9 cellular contexts compared by ENCODE assay signal in the genomic region with DNA sequence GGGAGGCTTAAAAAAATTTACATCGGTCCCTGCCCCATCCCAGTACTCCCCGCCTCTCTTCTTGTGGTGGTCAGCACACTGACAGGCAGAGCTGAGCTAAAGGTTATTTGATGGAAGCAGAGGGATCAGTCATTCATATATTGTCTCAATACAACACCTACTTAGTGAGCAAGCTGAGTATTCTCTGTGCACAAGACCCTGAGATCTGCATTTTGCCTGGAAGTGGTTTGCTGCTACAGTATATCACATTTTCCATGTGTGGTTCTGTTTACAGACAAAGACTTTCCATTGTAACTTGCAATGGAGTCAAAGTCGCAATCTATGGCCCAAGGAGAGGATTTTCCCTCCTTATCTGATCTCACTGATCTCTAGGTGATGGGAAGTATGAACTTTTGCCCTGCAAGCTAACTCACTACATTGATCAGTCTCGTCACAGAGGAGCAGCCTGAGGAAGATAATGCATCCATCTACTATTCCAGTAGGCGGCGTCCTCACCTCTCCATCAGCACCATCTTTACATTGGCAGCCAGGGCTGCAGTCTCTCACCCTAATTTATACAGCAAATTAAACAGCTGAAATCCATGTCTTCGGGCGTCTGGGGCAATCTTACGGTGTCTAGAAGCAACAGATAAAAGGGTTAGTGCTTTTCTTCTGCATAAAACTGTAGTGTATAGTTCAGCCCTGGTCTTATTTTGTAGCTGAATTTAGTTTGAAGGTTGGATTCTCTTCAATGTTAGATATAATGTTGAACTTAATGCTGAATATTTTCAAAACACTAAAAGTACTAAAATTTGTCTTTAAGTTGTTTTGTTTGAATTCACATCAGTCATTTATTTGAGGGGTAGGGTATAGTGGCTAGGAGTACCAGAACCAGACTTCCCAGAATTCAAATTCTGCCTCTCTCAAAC. TPM values are rescaled to one million over a fixed set of nuclear protein-coding genes. Genes with fewer than 3 reads are reported as not detected.
A peak's percentile ranks its signal among the peaks of the same experiment; 100 is the strongest.
DNase-seq lines count a peak whose midpoint lies in the region; ATAC-seq, FAIRE-seq and TF ChIP-seq lines count a peak whose summit lies in the region.
"Had no signal": no experiment of that assay in that cellular context is flagged by ENCODE, and none has a peak within 500 bp of the region (broad histone marks: within the 10 kb centered on the region; RNA-seq: fewer than 3 reads in every experiment).

No MANE protein-coding gene starts in this region.

- H3K9me3 Mint-ChIP-seq in T-helper 2 cell treated with Interferon-gamma antibody and Interleukin-4, amounts not matched to agents 5 μg/mL and 100 μg/mL, for 36 hours = no peaks in the 10 kb centered on the region

- no peak overlapping the region for H3K4me3 ChIP-seq in body of pancreas
- H3K4me3 ChIP-seq: skin epidermis had no signal

- H3K4me3 Mint-ChIP-seq in T-helper 2 cell treated with Interferon-gamma antibody and Interleukin-4, amounts not matched to agents 5 μg/mL and 100 μg/mL, for 36 hours = no peak overlapping the region

- no peak for TF ChIP-seq POLR2A in GM12892 (IDR thresholded peaks at IDR 0.05; ENCODE audit: low read depth, low read length)
- no peak for TF ChIP-seq POLR2A in body of pancreas (IDR thresholded peaks at IDR 0.05)

- no peak overlapping the region for H3K27ac Mint-ChIP-seq in T-helper 2 cell treated with Interferon-gamma antibody and Interleukin-4, amounts not matched to agents 5 μg/mL and 100 μg/mL, for 36 hours

- DNase-seq in A172 (ENCODE audit: low spot score) = peak; percentile 70
- no peak for DNase-seq in GM12892 (ENCODE audit: insufficient read length)
- DNase-seq in NCI-H1417 (lab: John Stamatoyannopoulos, UW) = peak; percentile 19 to 79 (median 48)
- peak; percentile 77 for DNase-seq in T-helper 2 cell treated with Interferon-gamma antibody and Interleukin-4, amounts not matched to agents 5 μg/mL and 100 μg/mL, for 36 hours (ENCODE audit: low spot score)
- peak; percentile 62 to 75 (median 70) for DNase-seq in body of pancreas
- DNase-seq in left colon = peak in 1 of 2 donors; percentile 72
- DNase-seq in stimulated activated CD4-positive, alpha-beta T cell treated with anti-CD3 and anti-CD28 coated beads, TNF-alpha, amount 100 ng/mL, for 48 hours (ENCODE audit: low read depth in 3 of 3) = peak in 2 of 3 donors; percentile 56 to 59

- peak; percentile 41 to 79 (median 74) for TF ChIP-seq CTCF in body of pancreas (IDR thresholded peaks at IDR 0.05)

- H3K9me3 ChIP-seq in body of pancreas = no peaks in the 10 kb centered on the region

- 19 to 23% methylated on average over 9 of the region's 9 CpGs for WGBS in body of pancreas, 2 donors

- no peaks in the 10 kb centered on the region for H3K27me3 Mint-ChIP-seq in T-helper 2 cell treated with Interferon-gamma antibody and Interleukin-4, amounts not matched to agents 5 μg/mL and 100 μg/mL, for 36 hours (ENCODE audit: low read depth)

- intact Hi-C loops in body of pancreas (cut with DNase I) = loop anchor here (10.0 kb wide), 1 partner anchor 191 kb away; no protein-coding TSS in a partner anchor
- intact Hi-C loops in left colon (cut with DNase I, micrococcal nuclease) = loop anchor here in 1 of 2 donors (10.0 kb wide), 2 partner anchors 151 to 191 kb away; no protein-coding TSS in a partner anchor

- peak; percentile 94 for FAIRE-seq in GM12892 (lab: Jason Lieb, UNC)

- peaks cover 9% of the 10 kb centered on the region for H3K36me3 Mint-ChIP-seq in T-helper 2 cell treated with Interferon-gamma antibody and Interleukin-4, amounts not matched to agents 5 μg/mL and 100 μg/mL, for 36 hours (ENCODE audit: low read depth)

- peaks cover 18% of the 10 kb centered on the region for H3K4me1 ChIP-seq in body of pancreas

- H3K36me3 ChIP-seq in body of pancreas (replicated peaks in 1 of 2; ENCODE audit: insufficient read depth in 1 of 2, low read depth in 2 of 2) = no peaks in the 10 kb centered on the region

- ATAC-seq in HG02852 (IDR thresholded peaks at IDR 0.05; ENCODE audit: unreplicated experiment) = peak; percentile 44
- ATAC-seq in body of pancreas = peak; percentile 30
- peak; percentile 64 for ATAC-seq in left colon

- no peak overlapping the region for H3K27ac ChIP-seq in body of pancreas
- H3K27ac ChIP-seq: skin epidermis had no signal

- H3K27me3 ChIP-seq in body of pancreas = no peaks in the 10 kb centered on the region

- peaks cover 51% of the 10 kb centered on the region for H3K4me1 Mint-ChIP-seq in T-helper 2 cell treated with Interferon-gamma antibody and Interleukin-4, amounts not matched to agents 5 μg/mL and 100 μg/mL, for 36 hours (ENCODE audit: low read depth)

RNA-seq across cellular contexts. Expression of a gene that starts 3.2 kb away (rescaled TPM):
- total RNA-seq in A172 (2014; rRNA removed; shearing (Covaris generic)) = 9.4 and 9.5 TPM in 2 replicates
- polyA plus RNA-seq in GM12892 (2012; ENCODE audit: missing spikeins) = 28.9 TPM
- total RNA-seq in body of pancreas = 10 to 100 TPM; 35.6 to 37.6 TPM
- 10 to 100 TPM; 15.0 to 16.2 TPM for total RNA-seq in left colon
